Comparison of ENCODE assay signal across 9 cellular contexts in the genomic region with DNA sequence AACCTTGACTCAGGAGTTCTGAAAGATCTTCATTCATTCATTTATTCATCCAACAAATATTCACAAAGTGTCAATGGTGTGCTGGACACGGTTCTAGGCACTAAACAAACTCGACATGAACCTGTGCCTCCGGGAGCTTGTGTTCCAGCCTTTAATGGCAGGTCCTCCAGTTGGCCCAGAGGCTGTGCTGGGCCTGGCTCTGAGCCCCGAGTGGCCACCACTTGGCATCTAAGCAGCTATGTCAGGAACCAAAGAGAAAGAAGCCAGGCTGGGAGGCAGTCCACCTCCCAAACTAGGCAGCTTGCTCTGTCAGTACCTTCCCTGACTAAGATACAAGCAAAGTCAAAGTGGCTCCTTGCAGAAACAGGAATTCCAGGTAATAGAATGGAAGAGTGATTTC.
"Had no signal": no experiment of that assay in that cellular context is flagged by ENCODE, and none has a peak within 500 bp of the region (broad histone marks: within the 10 kb centered on the region; RNA-seq: fewer than 3 reads in every experiment).

No MANE protein-coding gene starts in this region.

- H3K27ac ChIP-seq: HL-60 had no signal

- H3K4me1 Mint-ChIP-seq: GM23338 had no signal

- H3K4me3 ChIP-seq: GM23338, K562 had no signal

- DNase-seq: H9, HCEC 1CT, HFFc6, IMR-90 had no signal

- ATAC-seq: GM23338, K562 had no signal

- H3K4me3 Mint-ChIP-seq: GM23338, H9, HFFc6 had no signal

- FAIRE-seq: H1, H54, K562 had no signal

- H3K27ac Mint-ChIP-seq: GM23338, HFFc6 had no signal
